21 cellular contexts compared by ENCODE assay signal in genomic region chr1:58317086-58317485, GRCh38.
"Had no signal": no experiment of that assay in that cellular context is flagged by ENCODE, and none has a peak within 500 bp of the region (broad histone marks: within the 10 kb centered on the region; RNA-seq: fewer than 3 reads in every experiment).

No MANE protein-coding gene starts in this region.

- H3K9me3 ChIP-seq: gastrocnemius medialis, lower lobe of right lung had no signal

- H3K4me3 ChIP-seq: coronary artery, dorsolateral prefrontal cortex, esophagus squamous epithelium, gastrocnemius medialis, heart right ventricle, left lung, lower lobe of right lung, mucosa of descending colon had no signal

- H3K27me3 ChIP-seq: dorsolateral prefrontal cortex, esophagus squamous epithelium, gastrocnemius medialis, heart right ventricle, left lung had no signal

- H3K27ac ChIP-seq: coronary artery, dorsolateral prefrontal cortex, esophagus squamous epithelium, gastrocnemius medialis, heart right ventricle, left lung, lower lobe of right lung had no signal

- H3K4me1 Mint-ChIP-seq: naive B cell had no signal

- H3K27ac Mint-ChIP-seq: mesothelial cell of epicardium had no signal

- DNase-seq: dermis blood vessel endothelial cell; dorsolateral prefrontal cortex; effector CD4-positive, alpha-beta T cell; effector memory CD4-positive, alpha-beta T cell; esophagus squamous epithelium; foreskin fibroblast; foreskin melanocyte; gastrocnemius medialis; glutamatergic neuron; head of caudate nucleus; heart right ventricle; hippocampal formation; left cardiac atrium; left lung; left ventricle myocardium superior; lower lobe of right lung; mesenchymal stem cell; mucosa of descending colon; naive B cell had no signal

- H3K36me3 Mint-ChIP-seq: mesothelial cell of epicardium had no signal

- H3K4me3 Mint-ChIP-seq: mesothelial cell of epicardium, naive B cell had no signal

- H3K4me1 ChIP-seq: esophagus squamous epithelium, gastrocnemius medialis, heart right ventricle, left lung, lower lobe of right lung had no signal

- H3K36me3 ChIP-seq: esophagus squamous epithelium, gastrocnemius medialis, heart right ventricle, left lung, lower lobe of right lung had no signal

- ATAC-seq: gastrocnemius medialis, heart right ventricle, left cardiac atrium, left lung, left ventricle myocardium superior, lower lobe of right lung, mucosa of descending colon had no signal
